ENCODE assay signal across 21 cellular contexts in genomic region chr1:117210831-117211261, GRCh38. TPM values are rescaled to one million over a fixed set of nuclear protein-coding genes. Genes with fewer than 3 reads are reported as not detected.
DNase-seq lines count a peak whose midpoint lies in the region; ATAC-seq, FAIRE-seq and TF ChIP-seq lines count a peak whose summit lies in the region.
"Had no signal": no experiment of that assay in that cellular context is flagged by ENCODE, and none has a peak within 500 bp of the region (broad histone marks: within the 10 kb centered on the region; RNA-seq: fewer than 3 reads in every experiment).

TSS of gene VTCN1 (minus strand) at chr1:117210927. CDS start at chr1:117210855, 72 bp downstream.

- H3K4me3 ChIP-seq in small intestine (ENCODE audit: low read depth in 1 of 2, low read length in 2 of 2) (no peak within 1 kb of the TSS), tibial artery (no peak within 1 kb of the TSS), SJCRH30 (no peak within 1 kb of the TSS)
- H3K4me3 ChIP-seq: GM23248, K562 had no signal

- POLR2A ChIA-PET in MCF 10A (lab: Yijun Ruan, JAX): interaction anchor here (0.7 to 1.3 kb wide), 7 partner anchors 9 to 146 kb away, joined by 3 to 5 read pairs (median 3); no protein-coding TSS in a partner anchor

- no peak within 1 kb of the TSS for H3K4me3 Mint-ChIP-seq in MCF 10A (ENCODE audit: unreplicated experiment)
- H3K4me3 Mint-ChIP-seq: activated B cell treated with CpG ODN at 0.5 μM for 24 hours; dendritic cell treated with granulocyte-macrophage colony-stimulating factor and Interleukin-4, amounts not matched to agents 40 ng/mL and 50 ng/mL, for 4 days; stimulated activated effector memory CD8-positive, alpha-beta T cell treated with anti-CD3 and anti-CD28 coated beads, Interleukin-12 subunit alpha, Interleukin-12 subunit beta, amount 100 ng/mL, for 72 hours; T-cell had no signal

- peak within 1 kb of the TSS; percentile 53 for H3K27ac Mint-ChIP-seq in MCF 10A (ENCODE audit: low read depth, unreplicated experiment)
- H3K27ac Mint-ChIP-seq: activated B cell treated with CpG ODN at 0.5 μM for 24 hours; dendritic cell treated with granulocyte-macrophage colony-stimulating factor and Interleukin-4, amounts not matched to agents 40 ng/mL and 50 ng/mL, for 4 days; stimulated activated effector memory CD8-positive, alpha-beta T cell treated with anti-CD3 and anti-CD28 coated beads, Interleukin-12 subunit alpha, Interleukin-12 subunit beta, amount 100 ng/mL, for 72 hours; T-cell had no signal

- H3K36me3 ChIP-seq in small intestine (ENCODE audit: control insufficient read depth in 2 of 2, insufficient read depth in 2 of 2, low read length in 2 of 2) (no peaks in the 10 kb centered on the region), tibial artery (no peaks in the 10 kb centered on the region), SJCRH30 (no peaks in the 10 kb centered on the region)
- H3K36me3 ChIP-seq: neutrophil had no signal

- BruUV-seq in MCF 10A (replicated peaks; lab: Mats Ljungman, UMichigan): no TSS peak

- H3K9me3 ChIP-seq in small intestine (ENCODE audit: control insufficient read depth, low read depth) (no peaks in the 10 kb centered on the region), tibial artery (no peaks in the 10 kb centered on the region), SJCRH30 (replicated peaks) (no peaks in the 10 kb centered on the region)
- H3K9me3 ChIP-seq: neutrophil had no signal

- H3K27me3 ChIP-seq in small intestine (ENCODE audit: control insufficient read depth in 2 of 2, insufficient read depth in 2 of 2, low read length in 2 of 2): peaks cover 0 to 3% of the 10 kb centered on the region in 2 donors
- no peaks in the 10 kb centered on the region for H3K27me3 ChIP-seq in tibial artery
- H3K27me3 ChIP-seq in SJCRH30: no peaks in the 10 kb centered on the region
- H3K27me3 ChIP-seq: neutrophil had no signal

- no peak for FAIRE-seq in small intestine (lab: Jason Lieb, UNC)
- FAIRE-seq: D721Med, K562, urothelium cell line had no signal

- no peaks in the 10 kb centered on the region for H3K4me1 Mint-ChIP-seq in MCF 10A (ENCODE audit: insufficient read depth, unreplicated experiment)
- H3K4me1 Mint-ChIP-seq: activated B cell treated with CpG ODN at 0.5 μM for 24 hours; stimulated activated effector memory CD8-positive, alpha-beta T cell treated with anti-CD3 and anti-CD28 coated beads, Interleukin-12 subunit alpha, Interleukin-12 subunit beta, amount 100 ng/mL, for 72 hours; T-cell had no signal

- H3K9me3 Mint-ChIP-seq in MCF 10A (ENCODE audit: unreplicated experiment): no peaks in the 10 kb centered on the region
- H3K9me3 Mint-ChIP-seq: activated B cell treated with CpG ODN at 0.5 μM for 24 hours; dendritic cell treated with granulocyte-macrophage colony-stimulating factor and Interleukin-4, amounts not matched to agents 40 ng/mL and 50 ng/mL, for 4 days; stimulated activated effector memory CD8-positive, alpha-beta T cell treated with anti-CD3 and anti-CD28 coated beads, Interleukin-12 subunit alpha, Interleukin-12 subunit beta, amount 100 ng/mL, for 72 hours; T-cell had no signal

- CTCF ChIA-PET in MCF 10A (lab: Yijun Ruan, JAX): interaction anchor here (0.9 to 1.6 kb wide), 3 partner anchors 9 to 82 kb away, joined by 3 to 7 read pairs (median 5); no protein-coding TSS in a partner anchor

- TF ChIP-seq CTCF in MCF 10A (IDR thresholded peaks at IDR 0.05; ENCODE audit: unreplicated experiment): no peak
- TF ChIP-seq CTCF in tibial artery (IDR thresholded peaks at IDR 0.05): no peak

- DNase-seq in HPDE6-E6E7 (ENCODE audit: extremely low spot score): peak; percentile 95
- peak; percentile 80 for DNase-seq in MCF 10A (ENCODE audit: unreplicated experiment)
- DNase-seq in left lobe of liver (ENCODE audit: low spot score): no peak
- DNase-seq in small intestine: peak; percentile 67
- no peak for DNase-seq in NCI-H2227 (lab: John Stamatoyannopoulos, UW; ENCODE audit: unreplicated experiment)
- no peak for DNase-seq in tibial artery
- no peak for DNase-seq in SJCRH30
- DNase-seq: activated B cell treated with CpG ODN at 0.5 μM for 24 hours, AML-193, GM23248, NCI-H524, OCI-M1, T-cell had no signal

- 8 to 57% (median 32%) methylated on average over 8 of the region's 8 CpGs for WGBS in small intestine, 3 donors

- intact Hi-C loops in MCF 10A (cut with micrococcal nuclease): no loop called here
- intact Hi-C loops in tibial artery (cut with DNase I; ENCODE audit: low total_unique reads): no loop called here

- peak; percentile 27 for ATAC-seq in left lobe of liver
- ATAC-seq in GM18511 (IDR thresholded peaks at IDR 0.05; ENCODE audit: unreplicated experiment): no peak
- ATAC-seq: K562; stimulated activated effector memory CD8-positive, alpha-beta T cell treated with anti-CD3 and anti-CD28 coated beads, Interleukin-12 subunit alpha, Interleukin-12 subunit beta, amount 100 ng/mL, for 72 hours; T-cell had no signal

- H3K27ac ChIP-seq in small intestine (ENCODE audit: low read depth in 1 of 2, low read length in 1 of 2): no peak within 1 kb of the TSS
- H3K27ac ChIP-seq in tibial artery: no peak within 1 kb of the TSS
- no peak within 1 kb of the TSS for H3K27ac ChIP-seq in SJCRH30
- H3K27ac ChIP-seq: GM23248, neutrophil had no signal

- no peaks in the 10 kb centered on the region for H3K36me3 Mint-ChIP-seq in MCF 10A (ENCODE audit: insufficient read depth, unreplicated experiment)
- H3K36me3 Mint-ChIP-seq: stimulated activated effector memory CD8-positive, alpha-beta T cell treated with anti-CD3 and anti-CD28 coated beads, Interleukin-12 subunit alpha, Interleukin-12 subunit beta, amount 100 ng/mL, for 72 hours; T-cell had no signal

- no peaks in the 10 kb centered on the region for H3K27me3 Mint-ChIP-seq in MCF 10A (ENCODE audit: insufficient read depth, unreplicated experiment)

- H3K4me1 ChIP-seq in small intestine (ENCODE audit: control insufficient read depth in 2 of 2, insufficient read depth in 1 of 2, low read depth in 1 of 2, low read length in 1 of 2): no peaks in the 10 kb centered on the region
- H3K4me1 ChIP-seq in tibial artery: no peaks in the 10 kb centered on the region
- H3K4me1 ChIP-seq in SJCRH30: no peaks in the 10 kb centered on the region

RNA-seq across cellular contexts. Expression of gene VTCN1, which starts in this region (rescaled TPM):
- not detected in 2 replicates for total RNA-seq in MCF 10A (2022)
- 0.38 TPM for total RNA-seq in left lobe of liver
- under 1 TPM in 2 of 3 donors, not detected in 1; 0.03 to 0.27 TPM for polyA plus RNA-seq in small intestine
- total RNA-seq in SJCRH30 (2014; rRNA removed; shearing (Covaris generic)): 0.40 and 0.41 TPM in 2 replicates
- total RNA-seq: activated B cell treated with CpG ODN at 0.5 μM for 24 hours, fibroblast of lung, GM23248, K562, T-cell had no signal
- polyA plus RNA-seq: GM23248, K562 had no signal

Comparison
In these comparisons a context has a peak if more than half of its experiments do, and no peak if none do; other contexts are left out.
1. Peak in DNase-seq in MCF 10A; RNA of the gene not detected or under 1 TPM.
2. Peak in ATAC-seq in left lobe of liver; RNA of the gene not detected or under 1 TPM.
3. Peak in DNase-seq in small intestine; RNA of the gene not detected or under 1 TPM.